Comparison of ENCODE assay signal across 27 cellular contexts in the genomic region with DNA sequence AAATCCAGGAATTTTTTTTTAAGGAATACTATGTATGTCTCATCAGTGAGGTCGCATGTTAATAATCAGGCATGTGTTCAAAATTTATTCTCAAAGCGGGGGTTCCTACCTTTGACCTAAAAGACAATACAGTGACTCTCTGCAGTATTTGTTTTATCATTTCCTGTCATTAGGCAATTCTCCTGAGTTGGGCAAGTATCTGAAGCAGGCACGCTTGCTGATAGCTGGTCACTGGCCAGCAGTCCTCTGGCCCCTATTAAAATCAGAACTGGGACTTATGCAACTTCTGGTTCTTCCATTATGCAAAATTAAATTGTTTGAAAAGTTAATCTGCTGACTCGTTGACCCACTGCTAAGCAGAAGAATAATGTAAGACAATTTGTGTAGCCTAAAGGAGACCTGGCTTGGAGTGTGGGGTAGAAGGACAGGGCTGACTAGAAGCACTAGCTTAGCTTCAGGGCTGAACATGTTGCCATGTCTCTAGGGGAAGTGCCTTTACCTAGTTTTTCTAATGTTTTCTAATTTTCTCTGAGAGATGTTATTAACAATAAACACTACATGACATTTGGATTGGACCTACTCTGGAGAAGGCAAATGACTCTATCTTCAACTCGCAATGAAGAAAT. TPM values are rescaled to one million over a fixed set of nuclear protein-coding genes. Genes with fewer than 3 reads are reported as not detected.
DNase-seq lines count a peak whose midpoint lies in the region; ATAC-seq, FAIRE-seq and TF ChIP-seq lines count a peak whose summit lies in the region.
"Had no signal": no experiment of that assay in that cellular context is flagged by ENCODE, and none has a peak within 500 bp of the region (broad histone marks: within the 10 kb centered on the region; RNA-seq: fewer than 3 reads in every experiment).

No MANE protein-coding gene starts in this region.

- no peaks in the 10 kb centered on the region for H3K4me1 Mint-ChIP-seq in activated T-cell treated with anti-CD3 and anti-CD28 coated beads, Interleukin-2, amount 50 U/mL, for 72 hours (ENCODE audit: low read depth)
- H3K4me1 Mint-ChIP-seq: neural progenitor cell had no signal

- H3K27ac Mint-ChIP-seq in activated T-cell treated with anti-CD3 and anti-CD28 coated beads, Interleukin-2, amount 50 U/mL, for 72 hours = no peak overlapping the region
- H3K27ac Mint-ChIP-seq: neural progenitor cell; T-helper 1 cell treated with Interleukin-12 subunit alpha and Interleukin-12 subunit beta and Interleukin-4 antibody, amounts not matched to agents 30 μg/mL and 1 μg/mL, for 36 hours had no signal

- no peaks in the 10 kb centered on the region for H3K27me3 Mint-ChIP-seq in activated T-cell treated with anti-CD3 and anti-CD28 coated beads, Interleukin-2, amount 50 U/mL, for 72 hours (ENCODE audit: low read depth)

- TF ChIP-seq CTCF in NB4 (IDR thresholded peaks at IDR 0.05; ENCODE audit: low read depth, low read length) = no peak

- DNase-seq in H4 (ENCODE audit: low spot score) = peak; percentile 20
- peak; percentile 15 for DNase-seq in NB4 (ENCODE audit: low read depth)
- peak; percentile 51 for DNase-seq in amniotic epithelial cell (ENCODE audit: low read depth)
- DNase-seq in left lobe of liver (ENCODE audit: low spot score) = peak; percentile 56
- no peak for DNase-seq in EL
- DNase-seq in HTR-8/SVneo (ENCODE audit: insufficient read length, low spot score) = no peak
- no peak for DNase-seq in activated T-cell treated with anti-CD3 and anti-CD28 coated beads, Interleukin-2, amount 50 U/mL, for 72 hours
- DNase-seq: activated CD4-positive, alpha-beta T cell treated with anti-CD3 and anti-CD28 coated beads for 48 hours; activated CD8-positive, alpha-beta memory T cell treated with anti-CD3 and anti-CD28 coated beads for 24 hours; activated gamma-delta T cell; activated T-cell treated with anti-CD3 and anti-CD28 coated beads, Interleukin-2, amount 50 U/mL, for 1 hour; brain microvascular endothelial cell; Caco-2; DND-41; effector CD8-positive, alpha-beta T cell; NCI-H2081; NCI-H226; NCI-H69; spleen; transverse colon had no signal

- ATAC-seq in left lobe of liver = peak; percentile 93
- no peak for ATAC-seq in activated T-cell treated with anti-CD3 and anti-CD28 coated beads, Interleukin-2, amount 50 U/mL, for 72 hours (replicated peaks in 1 of 2)

- no peaks in the 10 kb centered on the region for H3K36me3 Mint-ChIP-seq in activated T-cell treated with anti-CD3 and anti-CD28 coated beads, Interleukin-2, amount 50 U/mL, for 72 hours (ENCODE audit: insufficient read depth in 2 of 2)
- H3K36me3 Mint-ChIP-seq: neural progenitor cell had no signal

- no peak for TF ChIP-seq POLR2A in NB4 (IDR thresholded peaks at IDR 0.05; ENCODE audit: extremely low read depth, insufficient read length)

- peaks cover 3 to 6% of the 10 kb centered on the region in 2 donors for H3K9me3 Mint-ChIP-seq in activated T-cell treated with anti-CD3 and anti-CD28 coated beads, Interleukin-2, amount 50 U/mL, for 72 hours
- H3K9me3 Mint-ChIP-seq: neural progenitor cell; T-helper 1 cell treated with Interleukin-12 subunit alpha and Interleukin-12 subunit beta and Interleukin-4 antibody, amounts not matched to agents 30 μg/mL and 1 μg/mL, for 36 hours had no signal

- no peak overlapping the region for H3K4me3 Mint-ChIP-seq in activated T-cell treated with anti-CD3 and anti-CD28 coated beads, Interleukin-2, amount 50 U/mL, for 72 hours
- H3K4me3 Mint-ChIP-seq: neural progenitor cell; T-helper 1 cell treated with Interleukin-12 subunit alpha and Interleukin-12 subunit beta and Interleukin-4 antibody, amounts not matched to agents 30 μg/mL and 1 μg/mL, for 36 hours had no signal

- FAIRE-seq in HTR-8/SVneo (lab: Jason Lieb, UNC) = no peak
- FAIRE-seq: colon had no signal

- no peak overlapping the region for H3K4me3 ChIP-seq in NB4 (ENCODE audit: low read depth, low read length)
- H3K4me3 ChIP-seq: BLaER1 treated with 17β-estradiol and CSF1 and Interleukin-3, amounts not matched to agents 10 nM and 100 nM; neural progenitor cell; right atrium auricular region; SK-N-MC; spleen; transverse colon had no signal

RNA-seq across cellular contexts. Expression of gene GABRA2, which starts 36.0 kb away (rescaled TPM):
- total RNA-seq in H4 (2014; rRNA removed; shearing (Covaris generic)) = 0.80 and 1.3 TPM in 2 replicates
- total RNA-seq in left lobe of liver = not detected
- total RNA-seq in activated T-cell treated with anti-CD3 and anti-CD28 coated beads, Interleukin-2, amount 50 U/mL, for 72 hours = not detected
- total RNA-seq: epithelial cell of proximal tubule had no signal

Comparison
In these comparisons a context has a peak if more than half of its experiments do, and no peak if none do; other contexts are left out.
1. DNase-seq: peak in H4 (single experiment), NB4 (single experiment), amniotic epithelial cell (single experiment) and left lobe of liver (single experiment); none in EL (single experiment), HTR-8/SVneo (single experiment) and activated T-cell treated with anti-CD3 and anti-CD28 coated beads, Interleukin-2, amount 50 U/mL, for 72 hours (0 of 2).